ENCODE assay signal across 20 cellular contexts in the genomic region with DNA sequence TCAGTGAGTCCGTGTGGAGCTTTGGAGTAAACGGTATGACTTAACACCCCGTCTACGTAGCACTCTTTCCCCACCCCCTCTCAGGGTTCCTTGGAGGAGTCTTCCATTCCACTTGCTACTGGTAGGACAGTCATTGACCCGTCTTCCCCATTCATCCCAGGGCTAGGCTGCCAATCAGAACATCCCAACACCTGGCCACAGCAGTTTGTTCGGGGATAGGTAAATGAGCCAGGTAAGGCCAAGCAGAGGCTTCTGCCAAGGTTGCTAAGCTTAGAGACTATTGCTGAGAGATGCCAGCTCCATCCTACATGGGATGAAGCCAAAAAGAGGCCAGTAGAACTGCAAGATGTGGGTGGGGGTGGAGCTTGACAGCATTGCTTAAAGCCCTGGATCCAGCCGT.
DNase-seq lines count a peak whose midpoint lies in the region; ATAC-seq and TF ChIP-seq lines count a peak whose summit lies in the region.
"Had no signal": no experiment of that assay in that cellular context is flagged by ENCODE, and none has a peak within 500 bp of the region (broad histone marks: within the 10 kb centered on the region; RNA-seq: fewer than 3 reads in every experiment).

No MANE protein-coding gene starts in this region.

- CTCF ChIA-PET in WTC11 (lab: Charles Lee): interaction anchor here (0.5 kb wide), 1 partner anchor 38 kb away, joined by 4 read pairs; no protein-coding TSS in a partner anchor

- no peak overlapping the region for H3K23ac ChIP-seq in mesendoderm (ENCODE audit: low read length)

- peak; percentile 24 for DNase-seq in RWPE2 (ENCODE audit: low spot score)
- peak; percentile 24 for DNase-seq in endodermal cell
- DNase-seq in mesendoderm: no peak
- peak; percentile 6 for DNase-seq in osteoblast (ENCODE audit: insufficient read length, low spot score, missing footprints)
- DNase-seq in WTC11 (ENCODE audit: low spot score): no peak
- DNase-seq: ACHN; BE2C; C1 segment of cervical spinal cord; CD4-positive, CD25-positive, alpha-beta regulatory T cell; CD8-positive, alpha-beta memory T cell; COR-L47; DMS 273 treated with DMSO at 0.1 percent for 48 hours; DMS53; DND-41; EL; GM23248 had no signal

- H3K36me3 ChIP-seq in RWPE2 (ENCODE audit: low read depth) (no peaks in the 10 kb centered on the region), endodermal cell (ENCODE audit: control insufficient read depth, insufficient read depth, low read length) (no peaks in the 10 kb centered on the region), mesendoderm (ENCODE audit: control insufficient read depth, insufficient read depth, low read length) (no peaks in the 10 kb centered on the region), osteoblast (ENCODE audit: insufficient read depth, low read length) (no peaks in the 10 kb centered on the region)
- H3K36me3 ChIP-seq: BE2C, HAP-1 had no signal

- H3K27ac ChIP-seq in RWPE2 (ENCODE audit: poor library complexity, severe bottlenecking) (no peak overlapping the region), endodermal cell (ENCODE audit: low read depth, low read length) (no peak overlapping the region), mesendoderm (ENCODE audit: low read depth, low read length) (no peak overlapping the region), osteoblast (ENCODE audit: low read depth, low read length) (no peak overlapping the region)
- H3K27ac ChIP-seq: GM23248 had no signal

- H3K79me2 ChIP-seq in mesendoderm (ENCODE audit: control insufficient read depth, insufficient read depth, low read length) (no peaks in the 10 kb centered on the region), osteoblast (ENCODE audit: insufficient read depth, low read length) (no peaks in the 10 kb centered on the region)

- no peaks in the 10 kb centered on the region for H3K36me3 Mint-ChIP-seq in endodermal cell (ENCODE audit: low read depth)
- no peaks in the 10 kb centered on the region for H3K36me3 Mint-ChIP-seq in WTC11

- H3K4me1 Mint-ChIP-seq in endodermal cell: peaks cover 23% of the 10 kb centered on the region
- H3K4me1 Mint-ChIP-seq in WTC11: peaks cover 34% of the 10 kb centered on the region

- no peak for ATAC-seq in RWPE2 (ENCODE audit: low read depth)
- no peak for ATAC-seq in GM21786 (IDR thresholded peaks at IDR 0.05; ENCODE audit: unreplicated experiment)
- ATAC-seq in HG03432 (IDR thresholded peaks at IDR 0.05; ENCODE audit: unreplicated experiment): no peak
- ATAC-seq in WTC11: no peak
- ATAC-seq: GM12878 had no signal

- H2AFZ ChIP-seq in osteoblast (ENCODE audit: low read length): no peak overlapping the region
- H2AFZ ChIP-seq: GM23248 had no signal

- H3K9me3 ChIP-seq in RWPE2 (ENCODE audit: severe bottlenecking): no peaks in the 10 kb centered on the region
- H3K9me3 ChIP-seq in endodermal cell (ENCODE audit: control insufficient read depth, low read length): no peaks in the 10 kb centered on the region
- no peaks in the 10 kb centered on the region for H3K9me3 ChIP-seq in osteoblast (ENCODE audit: low read depth, low read length)
- H3K9me3 ChIP-seq: BE2C, HAP-1 had no signal

- H3K18ac ChIP-seq in mesendoderm (ENCODE audit: low read length): no peak overlapping the region

- no peaks in the 10 kb centered on the region for H3K27me3 ChIP-seq in RWPE2 (ENCODE audit: insufficient read depth, poor library complexity, severe bottlenecking)
- no peaks in the 10 kb centered on the region for H3K27me3 ChIP-seq in endodermal cell (ENCODE audit: control insufficient read depth, insufficient read depth, low read length, poor library complexity, severe bottlenecking)
- no peaks in the 10 kb centered on the region for H3K27me3 ChIP-seq in mesendoderm (ENCODE audit: insufficient read depth, low read length, poor library complexity)
- no peaks in the 10 kb centered on the region for H3K27me3 ChIP-seq in osteoblast (ENCODE audit: insufficient read depth, low read length)
- H3K27me3 ChIP-seq: BE2C had no signal

- H3K9ac ChIP-seq in endodermal cell (ENCODE audit: extremely low read depth, low read length, poor library complexity, severe bottlenecking) (no peak overlapping the region), mesendoderm (ENCODE audit: low read length) (no peak overlapping the region)
- H3K9ac ChIP-seq: GM23248 had no signal

- no peak overlapping the region for H4K5ac ChIP-seq in mesendoderm (ENCODE audit: low read length)

- H3K4me3 Mint-ChIP-seq in endodermal cell (no peak overlapping the region), WTC11 (no peak overlapping the region)
- H3K4me3 Mint-ChIP-seq: CD4-positive, CD25-positive, alpha-beta regulatory T cell; CD8-positive, alpha-beta memory T cell had no signal

- H2BK15ac ChIP-seq in mesendoderm (replicated peaks; ENCODE audit: low read depth): no peak overlapping the region

- H3K79me1 ChIP-seq in mesendoderm (ENCODE audit: low read length): no peaks in the 10 kb centered on the region

- 92 to 97% methylated on average over 6 to 7 of the region's 7 CpGs for WGBS in endodermal cell (ENCODE audit: insufficient coverage in 1 of 2, insufficient read length in 1 of 2), 2 experiments
- no CpG with 5 or more reads among the region's 7 CpGs for WGBS in mesendoderm (ENCODE audit: extremely low coverage, insufficient coverage, low lambda C conversion rate)

- H3K9me3 Mint-ChIP-seq in endodermal cell: peaks cover 4% of the 10 kb centered on the region
- H3K9me3 Mint-ChIP-seq in WTC11: peaks cover 4% of the 10 kb centered on the region; the same call in 1 of the 2 replicates
- H3K9me3 Mint-ChIP-seq: CD8-positive, alpha-beta memory T cell had no signal

- no peak overlapping the region for H2BK120ac ChIP-seq in mesendoderm (ENCODE audit: low read depth, low read length)

- H3K4ac ChIP-seq in mesendoderm (ENCODE audit: low read depth, low read length): no peak overlapping the region

- H3K4me1 ChIP-seq in RWPE2 (ENCODE audit: insufficient read depth, poor library complexity, severe bottlenecking) (no peaks in the 10 kb centered on the region), endodermal cell (ENCODE audit: control insufficient read depth, insufficient read depth, low read length) (peaks cover 12% of the 10 kb centered on the region), mesendoderm (ENCODE audit: control insufficient read depth, low read depth, low read length) (peaks cover 3% of the 10 kb centered on the region), osteoblast (ENCODE audit: insufficient read depth, low read length) (no peaks in the 10 kb centered on the region)
- H3K4me1 ChIP-seq: BE2C, HAP-1 had no signal

- no peak overlapping the region for H4K8ac ChIP-seq in mesendoderm (ENCODE audit: low read depth, low read length)

- peak overlapping the region; percentile 99 for H2AK5ac ChIP-seq in mesendoderm (ENCODE audit: low read length)

- H3K27ac Mint-ChIP-seq in endodermal cell (no peak overlapping the region), WTC11 (no peak overlapping the region)
- H3K27ac Mint-ChIP-seq: CD4-positive, CD25-positive, alpha-beta regulatory T cell had no signal

- H3K4me3 ChIP-seq in RWPE2 (ENCODE audit: severe bottlenecking) (no peak overlapping the region), endodermal cell (ENCODE audit: low read length) (no peak overlapping the region), mesendoderm (ENCODE audit: low read length) (no peak overlapping the region), osteoblast (ENCODE audit: insufficient read depth, low read length) (no peak overlapping the region)
- H3K4me3 ChIP-seq: GM12878, GM23248, HAP-1 had no signal

- peak overlapping the region; percentile 56 for H3K56ac ChIP-seq in mesendoderm (ENCODE audit: low read length)

- POLR2A ChIA-PET in WTC11 (lab: Charles Lee): no interaction called here

- peak overlapping the region; percentile 94 for H2BK5ac ChIP-seq in mesendoderm (ENCODE audit: low read length)

- TF ChIP-seq CTCF in RWPE2 (IDR thresholded peaks at IDR 0.05; ENCODE audit: poor library complexity, severe bottlenecking): no peak
- no peak for TF ChIP-seq CTCF in endodermal cell (conservative IDR thresholded peaks at IDR 0.05)
- no peak for TF ChIP-seq CTCF in osteoblast (IDR thresholded peaks at IDR 0.05; ENCODE audit: extremely low read depth, low read depth, low read length)
- no peak for TF ChIP-seq CTCF in WTC11 (IDR thresholded peaks at IDR 0.05)

- no peak overlapping the region for H3K4me2 ChIP-seq in mesendoderm (ENCODE audit: low read length)
- no peak overlapping the region for H3K4me2 ChIP-seq in osteoblast (ENCODE audit: insufficient read depth, low read length)

- H3K27me3 Mint-ChIP-seq in endodermal cell (ENCODE audit: insufficient read depth) (no peaks in the 10 kb centered on the region), WTC11 (ENCODE audit: low read depth) (no peaks in the 10 kb centered on the region; the same call in 1 of the 2 replicates)
- H3K27me3 Mint-ChIP-seq: CD4-positive, CD25-positive, alpha-beta regulatory T cell; CD8-positive, alpha-beta memory T cell had no signal

- no peaks in the 10 kb centered on the region for H4K20me1 ChIP-seq in osteoblast (ENCODE audit: insufficient read depth, low read length)

TF ChIP-seq in WTC11, 78 proteins besides CTCF, POLR2A, EP300 and RAD21 (continues in another document):
- TF ChIP-seq, protein P1, sequence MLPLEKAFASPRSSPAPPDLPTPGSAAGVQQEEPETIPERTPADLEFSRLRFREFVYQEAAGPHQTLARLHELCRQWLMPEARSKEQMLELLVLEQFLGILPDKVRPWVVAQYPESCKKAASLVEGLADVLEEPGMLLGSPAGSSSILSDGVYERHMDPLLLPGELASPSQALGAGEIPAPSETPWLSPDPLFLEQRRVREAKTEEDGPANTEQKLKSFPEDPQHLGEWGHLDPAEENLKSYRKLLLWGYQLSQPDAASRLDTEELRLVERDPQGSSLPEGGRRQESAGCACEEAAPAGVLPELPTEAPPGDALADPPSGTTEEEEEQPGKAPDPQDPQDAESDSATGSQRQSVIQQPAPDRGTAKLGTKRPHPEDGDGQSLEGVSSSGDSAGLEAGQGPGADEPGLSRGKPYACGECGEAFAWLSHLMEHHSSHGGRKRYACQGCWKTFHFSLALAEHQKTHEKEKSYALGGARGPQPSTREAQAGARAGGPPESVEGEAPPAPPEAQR (CRISPR knock-in tag; IDR thresholded peaks at IDR 0.05): no peak
- TF ChIP-seq, protein P2, sequence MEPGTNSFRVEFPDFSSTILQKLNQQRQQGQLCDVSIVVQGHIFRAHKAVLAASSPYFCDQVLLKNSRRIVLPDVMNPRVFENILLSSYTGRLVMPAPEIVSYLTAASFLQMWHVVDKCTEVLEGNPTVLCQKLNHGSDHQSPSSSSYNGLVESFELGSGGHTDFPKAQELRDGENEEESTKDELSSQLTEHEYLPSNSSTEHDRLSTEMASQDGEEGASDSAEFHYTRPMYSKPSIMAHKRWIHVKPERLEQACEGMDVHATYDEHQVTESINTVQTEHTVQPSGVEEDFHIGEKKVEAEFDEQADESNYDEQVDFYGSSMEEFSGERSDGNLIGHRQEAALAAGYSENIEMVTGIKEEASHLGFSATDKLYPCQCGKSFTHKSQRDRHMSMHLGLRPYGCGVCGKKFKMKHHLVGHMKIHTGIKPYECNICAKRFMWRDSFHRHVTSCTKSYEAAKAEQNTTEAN (CRISPR knock-in tag; IDR thresholded peaks at IDR 0.05): no peak

Comparison
In these comparisons a context has a peak if more than half of its experiments do, and no peak if none do; other contexts are left out.
1. DNase-seq: peak in RWPE2 (single experiment), endodermal cell (single experiment) and osteoblast (single experiment); none in mesendoderm (single experiment) and WTC11 (single experiment).